1 cellular context compared by ENCODE assay signal in the genomic region with DNA sequence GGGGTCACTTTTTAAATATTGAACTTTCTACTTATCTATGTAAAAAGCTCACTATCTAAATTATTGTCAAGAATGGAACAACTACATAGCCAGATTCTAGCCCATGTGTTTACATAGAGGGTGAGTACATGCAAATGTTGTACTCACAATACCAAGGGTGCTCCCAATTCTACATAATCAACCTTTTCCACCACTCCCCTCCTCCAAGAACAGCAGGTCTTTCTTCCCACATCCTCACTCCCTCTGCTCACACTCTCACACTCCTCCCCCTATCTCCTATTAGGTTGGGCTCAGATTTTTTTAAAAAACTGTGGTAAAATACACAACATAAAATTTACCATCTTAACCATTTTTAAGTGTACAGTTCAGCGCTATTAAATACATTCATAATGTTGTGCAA.
TF ChIP-seq lines count a peak whose summit lies in the region.

No MANE protein-coding gene starts in this region.

TF ChIP-seq in GM23338, 12 proteins besides CTCF, POLR2A, EP300 and RAD21 (continued from another document):
- TF ChIP-seq NANOG (IDR thresholded peaks at IDR 0.05; ENCODE audit: borderline replicate concordance) (no peak), EZH2 (IDR thresholded peaks at IDR 0.05; ENCODE audit: low read depth, unreplicated experiment) (no peak)
TF ChIP-seq in GM23338: peak in this region for 0.
